1 cellular context compared by ENCODE assay signal in genomic region chr20:18287915-18288747, GRCh38.
A peak's percentile ranks its signal among the peaks of the same experiment; 100 is the strongest.
TF ChIP-seq lines count a peak whose summit lies in the region.

Gene ZNF133, plus strand, starts transcription at chr20:18288527. Its CDS starts 17,160 bp downstream, at chr20:18305687.

TF ChIP-seq in HEK293, 187 proteins besides CTCF, POLR2A, EP300 and RAD21 (continued from another document and continues in another):
- TF ChIP-seq, protein P1, sequence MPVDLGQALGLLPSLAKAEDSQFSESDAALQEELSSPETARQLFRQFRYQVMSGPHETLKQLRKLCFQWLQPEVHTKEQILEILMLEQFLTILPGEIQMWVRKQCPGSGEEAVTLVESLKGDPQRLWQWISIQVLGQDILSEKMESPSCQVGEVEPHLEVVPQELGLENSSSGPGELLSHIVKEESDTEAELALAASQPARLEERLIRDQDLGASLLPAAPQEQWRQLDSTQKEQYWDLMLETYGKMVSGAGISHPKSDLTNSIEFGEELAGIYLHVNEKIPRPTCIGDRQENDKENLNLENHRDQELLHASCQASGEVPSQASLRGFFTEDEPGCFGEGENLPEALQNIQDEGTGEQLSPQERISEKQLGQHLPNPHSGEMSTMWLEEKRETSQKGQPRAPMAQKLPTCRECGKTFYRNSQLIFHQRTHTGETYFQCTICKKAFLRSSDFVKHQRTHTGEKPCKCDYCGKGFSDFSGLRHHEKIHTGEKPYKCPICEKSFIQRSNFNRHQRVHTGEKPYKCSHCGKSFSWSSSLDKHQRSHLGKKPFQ (tag by site-specific recombination; IDR thresholded peaks at IDR 0.05): 0 out of 2 replicates have a peak, but pooled peaks have one; percentile 68
- TF ChIP-seq GLIS2 (tag by site-specific recombination; IDR thresholded peaks at IDR 0.05) (peak; percentile 87), ZNF776 (tag by site-specific recombination; IDR thresholded peaks at IDR 0.05; ENCODE audit: borderline replicate concordance) (no peak), KLF8 (tag by site-specific recombination; IDR thresholded peaks at IDR 0.05) (peak; percentile 100), ZNF654 (tag by site-specific recombination; IDR thresholded peaks at IDR 0.05; ENCODE audit: low read depth) (no peak), ZNF626 (tag by site-specific recombination; IDR thresholded peaks at IDR 0.05) (no peak), ZNF324 (tag by site-specific recombination; IDR thresholded peaks at IDR 0.05) (peak; percentile 80), ZNF785 (tag by site-specific recombination; IDR thresholded peaks at IDR 0.05) (no peak), ZNF221 (tag by site-specific recombination; IDR thresholded peaks at IDR 0.05; ENCODE audit: borderline replicate concordance) (no peak), FEZF1 (tag by site-specific recombination; IDR thresholded peaks at IDR 0.05) (0 out of 2 replicates have a peak, but pooled peaks have one; percentile 9), KLF1 (tag by site-specific recombination; IDR thresholded peaks at IDR 0.05) (peak; percentile 90), SALL2 (tag by site-specific recombination; IDR thresholded peaks at IDR 0.05; ENCODE audit: borderline replicate concordance) (no peak), ZFP3 (tag by site-specific recombination; IDR thresholded peaks at IDR 0.05; ENCODE audit: low read depth) (no peak), BCL11A (tag by site-specific recombination; IDR thresholded peaks at IDR 0.05; ENCODE audit: low read depth) (no peak), ZNF544 (tag by site-specific recombination; IDR thresholded peaks at IDR 0.05) (no peak), ZNF747 (tag by site-specific recombination; IDR thresholded peaks at IDR 0.05) (no peak), ZNF239 (tag by site-specific recombination; IDR thresholded peaks at IDR 0.05) (no peak), ZNF830 (tag by site-specific recombination; IDR thresholded peaks at IDR 0.05; ENCODE audit: low read depth) (no peak), ZNF48 (tag by site-specific recombination; IDR thresholded peaks at IDR 0.05) (no peak), ZNF391 (tag by site-specific recombination; IDR thresholded peaks at IDR 0.05; ENCODE audit: borderline replicate concordance, low read depth) (no peak), ZFHX2 (tag by site-specific recombination; conservative IDR thresholded peaks at IDR 0.05) (peak; percentile 95), ZNF274 (IDR thresholded peaks at IDR 0.05; ENCODE audit: low read length) (no peak), ZNF274 (tag by site-specific recombination; IDR thresholded peaks at IDR 0.05; ENCODE audit: borderline replicate concordance) (no peak), ZNF704 (tag by site-specific recombination; IDR thresholded peaks at IDR 0.05) (no peak), ZNF677 (tag by site-specific recombination; IDR thresholded peaks at IDR 0.05) (no peak), BCL11B (tag by site-specific recombination; IDR thresholded peaks at IDR 0.05; ENCODE audit: low read depth) (no peak), ZSCAN23 (tag by site-specific recombination; IDR thresholded peaks at IDR 0.05) (no peak), ZNF843 (tag by site-specific recombination; IDR thresholded peaks at IDR 0.05) (peak; percentile 43), ZBTB20 (tag by site-specific recombination; IDR thresholded peaks at IDR 0.05) (peak; percentile 83; the same call in 1 of the 2 replicates), ZNF354C (tag by site-specific recombination; IDR thresholded peaks at IDR 0.05; ENCODE audit: borderline replicate concordance, low read depth) (no peak), ZNF610 (tag by site-specific recombination; IDR thresholded peaks at IDR 0.05; ENCODE audit: borderline replicate concordance) (no peak), GFI1B (tag by site-specific recombination; IDR thresholded peaks at IDR 0.05) (no peak), ZFP41 (tag by site-specific recombination; IDR thresholded peaks at IDR 0.05; ENCODE audit: borderline replicate concordance) (no peak), ZNF202 (tag by site-specific recombination; IDR thresholded peaks at IDR 0.05; ENCODE audit: borderline replicate concordance) (no peak), SCRT1 (tag by site-specific recombination; IDR thresholded peaks at IDR 0.05; ENCODE audit: borderline replicate concordance) (no peak), ZNF76 (tag by site-specific recombination; IDR thresholded peaks at IDR 0.05; ENCODE audit: borderline replicate concordance, low read depth) (peak; percentile 99)
- TF ChIP-seq, protein P2, sequence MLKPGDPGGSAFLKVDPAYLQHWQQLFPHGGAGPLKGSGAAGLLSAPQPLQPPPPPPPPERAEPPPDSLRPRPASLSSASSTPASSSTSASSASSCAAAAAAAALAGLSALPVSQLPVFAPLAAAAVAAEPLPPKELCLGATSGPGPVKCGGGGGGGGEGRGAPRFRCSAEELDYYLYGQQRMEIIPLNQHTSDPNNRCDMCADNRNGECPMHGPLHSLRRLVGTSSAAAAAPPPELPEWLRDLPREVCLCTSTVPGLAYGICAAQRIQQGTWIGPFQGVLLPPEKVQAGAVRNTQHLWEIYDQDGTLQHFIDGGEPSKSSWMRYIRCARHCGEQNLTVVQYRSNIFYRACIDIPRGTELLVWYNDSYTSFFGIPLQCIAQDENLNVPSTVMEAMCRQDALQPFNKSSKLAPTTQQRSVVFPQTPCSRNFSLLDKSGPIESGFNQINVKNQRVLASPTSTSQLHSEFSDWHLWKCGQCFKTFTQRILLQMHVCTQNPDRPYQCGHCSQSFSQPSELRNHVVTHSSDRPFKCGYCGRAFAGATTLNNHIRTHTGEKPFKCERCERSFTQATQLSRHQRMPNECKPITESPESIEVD (tag by site-specific recombination; IDR thresholded peaks at IDR 0.05): no peak
- TF ChIP-seq, protein P3, sequence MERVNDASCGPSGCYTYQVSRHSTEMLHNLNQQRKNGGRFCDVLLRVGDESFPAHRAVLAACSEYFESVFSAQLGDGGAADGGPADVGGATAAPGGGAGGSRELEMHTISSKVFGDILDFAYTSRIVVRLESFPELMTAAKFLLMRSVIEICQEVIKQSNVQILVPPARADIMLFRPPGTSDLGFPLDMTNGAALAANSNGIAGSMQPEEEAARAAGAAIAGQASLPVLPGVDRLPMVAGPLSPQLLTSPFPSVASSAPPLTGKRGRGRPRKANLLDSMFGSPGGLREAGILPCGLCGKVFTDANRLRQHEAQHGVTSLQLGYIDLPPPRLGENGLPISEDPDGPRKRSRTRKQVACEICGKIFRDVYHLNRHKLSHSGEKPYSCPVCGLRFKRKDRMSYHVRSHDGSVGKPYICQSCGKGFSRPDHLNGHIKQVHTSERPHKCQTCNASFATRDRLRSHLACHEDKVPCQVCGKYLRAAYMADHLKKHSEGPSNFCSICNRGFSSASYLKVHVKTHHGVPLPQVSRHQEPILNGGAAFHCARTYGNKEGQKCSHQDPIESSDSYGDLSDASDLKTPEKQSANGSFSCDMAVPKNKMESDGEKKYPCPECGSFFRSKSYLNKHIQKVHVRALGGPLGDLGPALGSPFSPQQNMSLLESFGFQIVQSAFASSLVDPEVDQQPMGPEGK (tag by site-specific recombination; IDR thresholded peaks at IDR 0.05): peak; percentile 70; the same call in 1 of the 2 replicates
- TF ChIP-seq, protein P4, sequence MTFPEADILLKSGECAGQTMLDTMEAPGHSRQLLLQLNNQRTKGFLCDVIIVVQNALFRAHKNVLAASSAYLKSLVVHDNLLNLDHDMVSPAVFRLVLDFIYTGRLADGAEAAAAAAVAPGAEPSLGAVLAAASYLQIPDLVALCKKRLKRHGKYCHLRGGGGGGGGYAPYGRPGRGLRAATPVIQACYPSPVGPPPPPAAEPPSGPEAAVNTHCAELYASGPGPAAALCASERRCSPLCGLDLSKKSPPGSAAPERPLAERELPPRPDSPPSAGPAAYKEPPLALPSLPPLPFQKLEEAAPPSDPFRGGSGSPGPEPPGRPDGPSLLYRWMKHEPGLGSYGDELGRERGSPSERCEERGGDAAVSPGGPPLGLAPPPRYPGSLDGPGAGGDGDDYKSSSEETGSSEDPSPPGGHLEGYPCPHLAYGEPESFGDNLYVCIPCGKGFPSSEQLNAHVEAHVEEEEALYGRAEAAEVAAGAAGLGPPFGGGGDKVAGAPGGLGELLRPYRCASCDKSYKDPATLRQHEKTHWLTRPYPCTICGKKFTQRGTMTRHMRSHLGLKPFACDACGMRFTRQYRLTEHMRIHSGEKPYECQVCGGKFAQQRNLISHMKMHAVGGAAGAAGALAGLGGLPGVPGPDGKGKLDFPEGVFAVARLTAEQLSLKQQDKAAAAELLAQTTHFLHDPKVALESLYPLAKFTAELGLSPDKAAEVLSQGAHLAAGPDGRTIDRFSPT (tag by site-specific recombination; IDR thresholded peaks at IDR 0.05): no peak
- TF ChIP-seq, protein P5, sequence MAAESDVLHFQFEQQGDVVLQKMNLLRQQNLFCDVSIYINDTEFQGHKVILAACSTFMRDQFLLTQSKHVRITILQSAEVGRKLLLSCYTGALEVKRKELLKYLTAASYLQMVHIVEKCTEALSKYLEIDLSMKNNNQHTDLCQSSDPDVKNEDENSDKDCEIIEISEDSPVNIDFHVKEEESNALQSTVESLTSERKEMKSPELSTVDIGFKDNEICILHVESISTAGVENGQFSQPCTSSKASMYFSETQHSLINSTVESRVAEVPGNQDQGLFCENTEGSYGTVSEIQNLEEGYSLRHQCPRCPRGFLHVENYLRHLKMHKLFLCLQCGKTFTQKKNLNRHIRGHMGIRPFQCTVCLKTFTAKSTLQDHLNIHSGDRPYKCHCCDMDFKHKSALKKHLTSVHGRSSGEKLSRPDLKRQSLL (tag by site-specific recombination; IDR thresholded peaks at IDR 0.05): no peak
- TF ChIP-seq, protein P6, sequence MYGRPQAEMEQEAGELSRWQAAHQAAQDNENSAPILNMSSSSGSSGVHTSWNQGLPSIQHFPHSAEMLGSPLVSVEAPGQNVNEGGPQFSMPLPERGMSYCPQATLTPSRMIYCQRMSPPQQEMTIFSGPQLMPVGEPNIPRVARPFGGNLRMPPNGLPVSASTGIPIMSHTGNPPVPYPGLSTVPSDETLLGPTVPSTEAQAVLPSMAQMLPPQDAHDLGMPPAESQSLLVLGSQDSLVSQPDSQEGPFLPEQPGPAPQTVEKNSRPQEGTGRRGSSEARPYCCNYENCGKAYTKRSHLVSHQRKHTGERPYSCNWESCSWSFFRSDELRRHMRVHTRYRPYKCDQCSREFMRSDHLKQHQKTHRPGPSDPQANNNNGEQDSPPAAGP (tag by site-specific recombination; IDR thresholded peaks at IDR 0.05): no peak; the same call in none of the 2 replicates
- TF ChIP-seq, protein P7, sequence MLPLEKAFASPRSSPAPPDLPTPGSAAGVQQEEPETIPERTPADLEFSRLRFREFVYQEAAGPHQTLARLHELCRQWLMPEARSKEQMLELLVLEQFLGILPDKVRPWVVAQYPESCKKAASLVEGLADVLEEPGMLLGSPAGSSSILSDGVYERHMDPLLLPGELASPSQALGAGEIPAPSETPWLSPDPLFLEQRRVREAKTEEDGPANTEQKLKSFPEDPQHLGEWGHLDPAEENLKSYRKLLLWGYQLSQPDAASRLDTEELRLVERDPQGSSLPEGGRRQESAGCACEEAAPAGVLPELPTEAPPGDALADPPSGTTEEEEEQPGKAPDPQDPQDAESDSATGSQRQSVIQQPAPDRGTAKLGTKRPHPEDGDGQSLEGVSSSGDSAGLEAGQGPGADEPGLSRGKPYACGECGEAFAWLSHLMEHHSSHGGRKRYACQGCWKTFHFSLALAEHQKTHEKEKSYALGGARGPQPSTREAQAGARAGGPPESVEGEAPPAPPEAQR (tag by site-specific recombination; IDR thresholded peaks at IDR 0.05): no peak
- TF ChIP-seq, protein P8, sequence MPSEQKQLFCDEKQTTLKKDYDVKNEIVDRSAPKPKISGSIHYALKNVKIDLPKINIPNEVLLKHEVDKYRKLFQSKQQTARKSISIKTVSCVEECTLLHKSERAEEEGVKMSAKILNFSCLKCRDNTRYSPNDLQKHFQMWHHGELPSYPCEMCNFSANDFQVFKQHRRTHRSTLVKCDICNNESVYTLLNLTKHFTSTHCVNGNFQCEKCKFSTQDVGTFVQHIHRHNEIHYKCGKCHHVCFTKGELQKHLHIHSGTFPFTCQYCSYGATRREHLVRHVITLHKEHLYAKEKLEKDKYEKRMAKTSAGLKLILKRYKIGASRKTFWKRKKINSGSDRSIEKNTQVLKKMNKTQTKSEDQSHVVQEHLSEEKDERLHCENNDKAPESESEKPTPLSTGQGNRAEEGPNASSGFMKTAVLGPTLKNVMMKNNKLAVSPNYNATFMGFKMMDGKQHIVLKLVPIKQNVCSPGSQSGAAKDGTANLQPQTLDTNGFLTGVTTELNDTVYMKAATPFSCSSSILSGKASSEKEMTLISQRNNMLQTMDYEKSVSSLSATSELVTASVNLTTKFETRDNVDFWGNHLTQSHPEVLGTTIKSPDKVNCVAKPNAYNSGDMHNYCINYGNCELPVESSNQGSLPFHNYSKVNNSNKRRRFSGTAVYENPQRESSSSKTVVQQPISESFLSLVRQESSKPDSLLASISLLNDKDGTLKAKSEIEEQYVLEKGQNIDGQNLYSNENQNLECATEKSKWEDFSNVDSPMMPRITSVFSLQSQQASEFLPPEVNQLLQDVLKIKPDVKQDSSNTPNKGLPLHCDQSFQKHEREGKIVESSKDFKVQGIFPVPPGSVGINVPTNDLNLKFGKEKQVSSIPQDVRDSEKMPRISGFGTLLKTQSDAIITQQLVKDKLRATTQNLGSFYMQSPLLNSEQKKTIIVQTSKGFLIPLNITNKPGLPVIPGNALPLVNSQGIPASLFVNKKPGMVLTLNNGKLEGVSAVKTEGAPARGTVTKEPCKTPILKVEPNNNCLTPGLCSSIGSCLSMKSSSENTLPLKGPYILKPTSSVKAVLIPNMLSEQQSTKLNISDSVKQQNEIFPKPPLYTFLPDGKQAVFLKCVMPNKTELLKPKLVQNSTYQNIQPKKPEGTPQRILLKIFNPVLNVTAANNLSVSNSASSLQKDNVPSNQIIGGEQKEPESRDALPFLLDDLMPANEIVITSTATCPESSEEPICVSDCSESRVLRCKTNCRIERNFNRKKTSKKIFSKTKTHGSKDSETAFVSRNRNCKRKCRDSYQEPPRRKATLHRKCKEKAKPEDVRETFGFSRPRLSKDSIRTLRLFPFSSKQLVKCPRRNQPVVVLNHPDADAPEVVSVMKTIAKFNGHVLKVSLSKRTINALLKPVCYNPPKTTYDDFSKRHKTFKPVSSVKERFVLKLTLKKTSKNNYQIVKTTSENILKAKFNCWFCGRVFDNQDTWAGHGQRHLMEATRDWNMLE (tag by site-specific recombination; conservative IDR thresholded peaks at IDR 0.05; ENCODE audit: low read depth): peak; percentile 99
- TF ChIP-seq, protein P9, sequence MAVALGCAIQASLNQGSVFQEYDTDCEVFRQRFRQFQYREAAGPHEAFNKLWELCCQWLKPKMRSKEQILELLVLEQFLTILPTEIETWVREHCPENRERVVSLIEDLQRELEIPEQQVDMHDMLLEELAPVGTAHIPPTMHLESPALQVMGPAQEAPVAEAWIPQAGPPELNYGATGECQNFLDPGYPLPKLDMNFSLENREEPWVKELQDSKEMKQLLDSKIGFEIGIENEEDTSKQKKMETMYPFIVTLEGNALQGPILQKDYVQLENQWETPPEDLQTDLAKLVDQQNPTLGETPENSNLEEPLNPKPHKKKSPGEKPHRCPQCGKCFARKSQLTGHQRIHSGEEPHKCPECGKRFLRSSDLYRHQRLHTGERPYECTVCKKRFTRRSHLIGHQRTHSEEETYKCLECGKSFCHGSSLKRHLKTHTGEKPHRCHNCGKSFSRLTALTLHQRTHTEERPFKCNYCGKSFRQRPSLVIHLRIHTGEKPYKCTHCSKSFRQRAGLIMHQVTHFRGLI (tag by site-specific recombination; IDR thresholded peaks at IDR 0.05): peak; percentile 57; the same call in 1 of the 2 replicates
